ENCODE assay signal across 13 cellular contexts in genomic region chr16:4384497-4384896, GRCh38. TPM values are rescaled to one million over a fixed set of nuclear protein-coding genes. Genes with fewer than 3 reads are reported as not detected.
DNase-seq lines count a peak whose midpoint lies in the region; ATAC-seq and TF ChIP-seq lines count a peak whose summit lies in the region.
"Had no signal": no experiment of that assay in that cellular context is flagged by ENCODE, and none has a peak within 500 bp of the region (broad histone marks: within the 10 kb centered on the region; RNA-seq: fewer than 3 reads in every experiment).

No MANE protein-coding gene starts in this region.

- no peak for TF ChIP-seq POLR2A in testis (IDR thresholded peaks at IDR 0.05)

- H3K4me1 Mint-ChIP-seq in endodermal cell: no peaks in the 10 kb centered on the region
- peaks cover 34% of the 10 kb centered on the region for H3K4me1 Mint-ChIP-seq in mesothelial cell of epicardium
- peaks cover 6% of the 10 kb centered on the region for H3K4me1 Mint-ChIP-seq in endothelial cell (ENCODE audit: unreplicated experiment)
- H3K4me1 Mint-ChIP-seq in naive thymus-derived CD8-positive, alpha-beta T cell: peaks cover 0 to 5% (median 3%) of the 10 kb centered on the region in 4 donors
- H3K4me1 Mint-ChIP-seq: activated CD4-positive, alpha-beta T cell treated with anti-CD3 and anti-CD28 coated beads for 36 hours had no signal

- H3K27me3 ChIP-seq in ACC112 (ENCODE audit: insufficient read depth, low read length) (no peaks in the 10 kb centered on the region), endodermal cell (ENCODE audit: control insufficient read depth, insufficient read depth, low read length, poor library complexity, severe bottlenecking) (no peaks in the 10 kb centered on the region), testis (no peaks in the 10 kb centered on the region)
- H3K27me3 ChIP-seq: right lobe of liver had no signal

- DNase-seq in M059J (ENCODE audit: low read depth) (peak; percentile 42), endodermal cell (no peak), mesothelial cell of epicardium (ENCODE audit: low spot score in 2 of 2, unreplicated experiment in 2 of 2) (no peak), H4 (ENCODE audit: low spot score) (no peak), endothelial cell (ENCODE audit: low spot score) (no peak), testis (no peak)
- no peak for DNase-seq in naive thymus-derived CD8-positive, alpha-beta T cell
- DNase-seq: activated CD4-positive, alpha-beta T cell treated with anti-CD3 and anti-CD28 coated beads for 36 hours; left colon; MV-4-11 had no signal

- POLR2A ChIA-PET in naive thymus-derived CD8-positive, alpha-beta T cell (lab: Charles Lee): no interaction called here

- H3K4me3 ChIP-seq in ACC112 (ENCODE audit: low read depth, low read length): no peak overlapping the region
- H3K4me3 ChIP-seq in endodermal cell (ENCODE audit: low read length): no peak overlapping the region
- H3K4me3 ChIP-seq in testis: no peak overlapping the region
- H3K4me3 ChIP-seq: A549, right lobe of liver had no signal

- no peaks in the 10 kb centered on the region for H3K9me3 ChIP-seq in endodermal cell (ENCODE audit: control insufficient read depth, low read length)
- no peaks in the 10 kb centered on the region for H3K9me3 ChIP-seq in testis
- H3K9me3 ChIP-seq: A549, right lobe of liver had no signal

- H3K27ac Mint-ChIP-seq in endodermal cell: no peak overlapping the region
- H3K27ac Mint-ChIP-seq in mesothelial cell of epicardium: peak overlapping the region; percentile 76
- H3K27ac Mint-ChIP-seq in endothelial cell (ENCODE audit: unreplicated experiment): no peak overlapping the region
- no peak overlapping the region for H3K27ac Mint-ChIP-seq in naive thymus-derived CD8-positive, alpha-beta T cell
- H3K27ac Mint-ChIP-seq: activated CD4-positive, alpha-beta T cell treated with anti-CD3 and anti-CD28 coated beads for 36 hours had no signal

- H3K36me3 Mint-ChIP-seq in endodermal cell (ENCODE audit: low read depth) (no peaks in the 10 kb centered on the region), mesothelial cell of epicardium (peaks cover 2% of the 10 kb centered on the region), endothelial cell (ENCODE audit: low read depth, unreplicated experiment) (peaks cover 4% of the 10 kb centered on the region)
- peaks cover 0 to 35% (median 0%) of the 10 kb centered on the region in 3 donors for H3K36me3 Mint-ChIP-seq in naive thymus-derived CD8-positive, alpha-beta T cell

- H3K9me3 Mint-ChIP-seq in endodermal cell: no peaks in the 10 kb centered on the region
- H3K9me3 Mint-ChIP-seq in mesothelial cell of epicardium: no peaks in the 10 kb centered on the region
- H3K9me3 Mint-ChIP-seq in endothelial cell (ENCODE audit: unreplicated experiment): no peaks in the 10 kb centered on the region
- no peaks in the 10 kb centered on the region for H3K9me3 Mint-ChIP-seq in naive thymus-derived CD8-positive, alpha-beta T cell

- peaks cover under 1% of the 10 kb centered on the region for H3K79me2 ChIP-seq in ACC112 (ENCODE audit: control insufficient read depth, insufficient read depth, low read length, unreplicated experiment)

- H3K27ac ChIP-seq in ACC112 (ENCODE audit: low read depth, low read length): peak overlapping the region; percentile 32; the same call in 1 of the 2 replicates
- peak overlapping the region; percentile 32 for H3K27ac ChIP-seq in endodermal cell (ENCODE audit: low read depth, low read length)
- no peak overlapping the region for H3K27ac ChIP-seq in testis
- H3K27ac ChIP-seq: A549, right lobe of liver had no signal

- ATAC-seq in naive thymus-derived CD8-positive, alpha-beta T cell: no peak
- ATAC-seq: A549; activated CD4-positive, alpha-beta T cell treated with anti-CD3 and anti-CD28 coated beads for 36 hours; left colon had no signal

- intact Hi-C loops in testis (cut with DNase I; ENCODE audit: low total_unique reads): no loop called here

- H2AFZ ChIP-seq in ACC112 (ENCODE audit: low read length, unreplicated experiment): no peak overlapping the region

- peaks cover 56% of the 10 kb centered on the region for H3K4me1 ChIP-seq in ACC112 (ENCODE audit: control insufficient read depth, insufficient read depth, low read length, unreplicated experiment)
- H3K4me1 ChIP-seq in endodermal cell (ENCODE audit: control insufficient read depth, insufficient read depth, low read length): no peaks in the 10 kb centered on the region
- peaks cover 41% of the 10 kb centered on the region for H3K4me1 ChIP-seq in testis

- WGBS in endodermal cell (ENCODE audit: insufficient coverage in 1 of 2, insufficient read length in 1 of 2), 2 experiments: 91 to 100% methylated on average over 1 to 18 of the region's 18 CpGs
- 57% methylated on average over 12 of the region's 18 CpGs; no CpG with 5 or more reads in 1 of the 2 donors for WGBS in testis, 2 donors

- H3K4me3 Mint-ChIP-seq in endodermal cell (no peak overlapping the region), mesothelial cell of epicardium (no peak overlapping the region), endothelial cell (ENCODE audit: unreplicated experiment) (no peak overlapping the region)
- no peak overlapping the region for H3K4me3 Mint-ChIP-seq in naive thymus-derived CD8-positive, alpha-beta T cell
- H3K4me3 Mint-ChIP-seq: activated CD4-positive, alpha-beta T cell treated with anti-CD3 and anti-CD28 coated beads for 36 hours had no signal

- TF ChIP-seq CTCF in endodermal cell (conservative IDR thresholded peaks at IDR 0.05) (no peak), mesothelial cell of epicardium (IDR thresholded peaks at IDR 0.05; ENCODE audit: unreplicated experiment) (no peak), endothelial cell (IDR thresholded peaks at IDR 0.05; ENCODE audit: unreplicated experiment) (no peak), testis (IDR thresholded peaks at IDR 0.05) (no peak)

- H3K27me3 Mint-ChIP-seq in endodermal cell (ENCODE audit: insufficient read depth) (no peaks in the 10 kb centered on the region), mesothelial cell of epicardium (ENCODE audit: low read depth) (no peaks in the 10 kb centered on the region), endothelial cell (ENCODE audit: unreplicated experiment) (peaks cover 10% of the 10 kb centered on the region)
- no peaks in the 10 kb centered on the region for H3K27me3 Mint-ChIP-seq in naive thymus-derived CD8-positive, alpha-beta T cell
- H3K27me3 Mint-ChIP-seq: activated CD4-positive, alpha-beta T cell treated with anti-CD3 and anti-CD28 coated beads for 36 hours had no signal

- peaks cover 16% of the 10 kb centered on the region; the same call in 1 of the 2 replicates for H3K36me3 ChIP-seq in ACC112 (ENCODE audit: insufficient read depth, low read length)
- H3K36me3 ChIP-seq in endodermal cell (ENCODE audit: control insufficient read depth, insufficient read depth, low read length): no peaks in the 10 kb centered on the region
- H3K36me3 ChIP-seq in testis (ENCODE audit: low read depth, missing control alignments): no peaks in the 10 kb centered on the region

- H3K9ac ChIP-seq in endodermal cell (ENCODE audit: extremely low read depth, low read length, poor library complexity, severe bottlenecking): no peak overlapping the region

RNA-seq across cellular contexts. Expression of gene VASN, which starts 12.8 kb away (rescaled TPM):
- 69.9 and 115 TPM in 2 replicates for total RNA-seq in M059J (2014; rRNA removed; shearing (Covaris generic))
- 10 to 100 TPM; 10.4 to 12.1 TPM for total RNA-seq in endodermal cell
- 11.5 TPM for polyA plus RNA-seq in endodermal cell (2013, experiment 1 of 2)
- 11.6 TPM for polyA plus RNA-seq in endodermal cell (2013, experiment 2 of 2)
- total RNA-seq in mesothelial cell of epicardium: 36.7 to 37.6 TPM (median 37.5 TPM) in 3 replicates
- total RNA-seq in H4 (2014; rRNA removed; shearing (Covaris generic)): 22.8 and 32.2 TPM in 2 replicates
- total RNA-seq in endothelial cell (ENCODE audit: unreplicated experiment): 0.67 TPM
- total RNA-seq in naive thymus-derived CD8-positive, alpha-beta T cell: under 1 TPM; 0.30 to 0.34 TPM
- under 1 TPM in 1 of 3 donors, not detected in 2; 0.12 TPM for polyA plus RNA-seq in naive thymus-derived CD8-positive, alpha-beta T cell
- total RNA-seq in testis: 100 to 1,000 TPM; 103 to 125 TPM
- polyA plus RNA-seq in testis (ENCODE audit: insufficient read depth, low read depth, low replicate concordance): 33.9 TPM
- total RNA-seq: activated CD4-positive, alpha-beta T cell treated with anti-CD3 and anti-CD28 coated beads for 36 hours had no signal

RNA-seq across cellular contexts. Expression of gene CORO7, which starts 31.9 kb away (rescaled TPM):
- total RNA-seq in M059J (2014; rRNA removed; shearing (Covaris generic)): 8.7 and 13.1 TPM in 2 replicates
- total RNA-seq in endodermal cell (10 to 100 TPM; 32.5 to 37.5 TPM), mesothelial cell of epicardium (32.9 to 35.1 TPM (median 34.1 TPM) in 3 replicates), endothelial cell (ENCODE audit: unreplicated experiment) (103 TPM), testis (100 to 1,000 TPM; 126 to 147 TPM)
- polyA plus RNA-seq in endodermal cell (2013, experiment 1 of 2): 17.2 TPM
- 18.4 TPM for polyA plus RNA-seq in endodermal cell (2013, experiment 2 of 2)
- total RNA-seq in H4 (2014; rRNA removed; shearing (Covaris generic)): 8.9 and 10.6 TPM in 2 replicates
- 100 to 1,000 TPM; 161 to 169 TPM for total RNA-seq in naive thymus-derived CD8-positive, alpha-beta T cell
- polyA plus RNA-seq in naive thymus-derived CD8-positive, alpha-beta T cell: 10 to 100 TPM; 44.6 to 79.9 (median 45.5) TPM
- 71.5 TPM for polyA plus RNA-seq in testis (ENCODE audit: insufficient read depth, low read depth, low replicate concordance)

RNA-seq across cellular contexts. Expression of gene PAM16, which starts 33.4 kb away (rescaled TPM):
- 38.6 and 61.5 TPM in 2 replicates for total RNA-seq in M059J (2014; rRNA removed; shearing (Covaris generic))
- total RNA-seq in endodermal cell: 10 to 100 TPM; 57.7 to 66.2 TPM
- polyA plus RNA-seq in endodermal cell (2013, experiment 1 of 2): 57.2 TPM
- 62.4 TPM for polyA plus RNA-seq in endodermal cell (2013, experiment 2 of 2)
- total RNA-seq in mesothelial cell of epicardium: 31.8 to 35.6 TPM (median 33.6 TPM) in 3 replicates
- 32.1 and 46.7 TPM in 2 replicates for total RNA-seq in H4 (2014; rRNA removed; shearing (Covaris generic))
- total RNA-seq in endothelial cell (ENCODE audit: unreplicated experiment): 29.5 TPM
- 10 to 100 TPM; 40.9 to 46.1 TPM for total RNA-seq in naive thymus-derived CD8-positive, alpha-beta T cell
- polyA plus RNA-seq in naive thymus-derived CD8-positive, alpha-beta T cell: 10 to 100 TPM; 33.6 to 44.4 (median 39.3) TPM
- total RNA-seq in testis: 100 to 1,000 TPM; 126 to 148 TPM
- 61.8 TPM for polyA plus RNA-seq in testis (ENCODE audit: insufficient read depth, low read depth, low replicate concordance)

RNA-seq across cellular contexts. Expression of gene DNAJA3, which starts 41.2 kb away (rescaled TPM):
- 68.2 and 69.0 TPM in 2 replicates for total RNA-seq in M059J (2014; rRNA removed; shearing (Covaris generic))
- total RNA-seq in endodermal cell (10 to 100 TPM; 37.4 to 38.5 TPM), mesothelial cell of epicardium (34.7 to 37.7 TPM (median 35.3 TPM) in 3 replicates), endothelial cell (ENCODE audit: unreplicated experiment) (32.0 TPM), testis (10 to 100 TPM; 80.2 to 88.3 TPM)
- 33.2 TPM for polyA plus RNA-seq in endodermal cell (2013, experiment 1 of 2)
- polyA plus RNA-seq in endodermal cell (2013, experiment 2 of 2): 35.2 TPM
- total RNA-seq in H4 (2014; rRNA removed; shearing (Covaris generic)): 48.3 and 48.4 TPM in 2 replicates
- total RNA-seq in naive thymus-derived CD8-positive, alpha-beta T cell: 10 to 100 TPM; 70.6 to 71.3 TPM
- 10 to 100 TPM; 43.4 to 64.8 (median 45.2) TPM for polyA plus RNA-seq in naive thymus-derived CD8-positive, alpha-beta T cell
- 56.0 TPM for polyA plus RNA-seq in testis (ENCODE audit: insufficient read depth, low read depth, low replicate concordance)

Comparison
In these comparisons a context has a peak if more than half of its experiments do, and no peak if none do; other contexts are left out.
1. H3K27ac ChIP-seq: peak in ACC112 (single experiment) and endodermal cell (single experiment); none in testis (0 of 2).